Comparison of ENCODE assay signal across 1 cellular context in the genomic region with DNA sequence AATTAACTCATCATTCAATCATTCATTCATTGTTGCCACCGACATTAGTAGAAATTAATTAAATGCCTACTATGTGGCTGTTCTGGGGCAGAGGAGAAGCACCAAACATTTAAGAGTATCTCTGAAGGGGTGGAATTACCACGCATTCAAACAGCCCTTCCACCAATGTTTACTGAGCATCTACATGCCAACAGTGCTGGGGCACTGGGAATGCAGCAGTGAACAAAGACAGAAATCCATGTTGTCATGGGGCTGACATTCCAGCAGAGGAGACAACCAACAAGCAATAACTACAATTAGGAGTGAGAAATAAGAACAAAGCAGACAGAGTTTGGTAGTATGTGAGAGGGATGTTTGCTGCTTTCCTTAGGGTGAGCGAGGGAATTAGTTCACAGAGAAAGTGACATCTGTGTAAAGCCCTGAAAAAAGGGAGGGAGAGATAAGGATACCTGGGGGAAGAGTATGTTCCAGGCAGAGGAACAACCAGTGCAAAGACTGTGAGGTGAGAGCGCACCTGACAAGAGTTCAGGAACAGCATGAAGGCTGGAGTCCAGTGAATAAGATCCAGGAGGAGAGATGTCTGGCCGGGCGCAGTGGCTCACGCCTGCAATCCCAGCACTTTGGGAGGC.
TF ChIP-seq lines count a peak whose summit lies in the region.

No MANE protein-coding gene starts in this region.

TF ChIP-seq in K562, 482 proteins besides CTCF, POLR2A, EP300 and RAD21:
- TF ChIP-seq HNRNPL (IDR thresholded peaks at IDR 0.05; ENCODE audit: low read depth, low read length) (no peak), SMAD3 (CRISPR knock-in tag; conservative IDR thresholded peaks at IDR 0.05) (no peak), PRMT5 (CRISPR knock-in tag; IDR thresholded peaks at IDR 0.05) (no peak), STAT5A (IDR thresholded peaks at IDR 0.05; ENCODE audit: borderline replicate concordance, low read length) (no peak), ZNF75A (CRISPR knock-in tag; IDR thresholded peaks at IDR 0.05) (no peak), TAF7 (tag; IDR thresholded peaks at IDR 0.05) (no peak), KLF10 (CRISPR knock-in tag; IDR thresholded peaks at IDR 0.05) (no peak)
- TF ChIP-seq, protein P1, sequence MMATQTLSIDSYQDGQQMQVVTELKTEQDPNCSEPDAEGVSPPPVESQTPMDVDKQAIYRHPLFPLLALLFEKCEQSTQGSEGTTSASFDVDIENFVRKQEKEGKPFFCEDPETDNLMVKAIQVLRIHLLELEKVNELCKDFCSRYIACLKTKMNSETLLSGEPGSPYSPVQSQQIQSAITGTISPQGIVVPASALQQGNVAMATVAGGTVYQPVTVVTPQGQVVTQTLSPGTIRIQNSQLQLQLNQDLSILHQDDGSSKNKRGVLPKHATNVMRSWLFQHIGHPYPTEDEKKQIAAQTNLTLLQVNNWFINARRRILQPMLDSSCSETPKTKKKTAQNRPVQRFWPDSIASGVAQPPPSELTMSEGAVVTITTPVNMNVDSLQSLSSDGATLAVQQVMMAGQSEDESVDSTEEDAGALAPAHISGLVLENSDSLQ (IDR thresholded peaks at IDR 0.05), result no peak
- TF ChIP-seq, protein P2, sequence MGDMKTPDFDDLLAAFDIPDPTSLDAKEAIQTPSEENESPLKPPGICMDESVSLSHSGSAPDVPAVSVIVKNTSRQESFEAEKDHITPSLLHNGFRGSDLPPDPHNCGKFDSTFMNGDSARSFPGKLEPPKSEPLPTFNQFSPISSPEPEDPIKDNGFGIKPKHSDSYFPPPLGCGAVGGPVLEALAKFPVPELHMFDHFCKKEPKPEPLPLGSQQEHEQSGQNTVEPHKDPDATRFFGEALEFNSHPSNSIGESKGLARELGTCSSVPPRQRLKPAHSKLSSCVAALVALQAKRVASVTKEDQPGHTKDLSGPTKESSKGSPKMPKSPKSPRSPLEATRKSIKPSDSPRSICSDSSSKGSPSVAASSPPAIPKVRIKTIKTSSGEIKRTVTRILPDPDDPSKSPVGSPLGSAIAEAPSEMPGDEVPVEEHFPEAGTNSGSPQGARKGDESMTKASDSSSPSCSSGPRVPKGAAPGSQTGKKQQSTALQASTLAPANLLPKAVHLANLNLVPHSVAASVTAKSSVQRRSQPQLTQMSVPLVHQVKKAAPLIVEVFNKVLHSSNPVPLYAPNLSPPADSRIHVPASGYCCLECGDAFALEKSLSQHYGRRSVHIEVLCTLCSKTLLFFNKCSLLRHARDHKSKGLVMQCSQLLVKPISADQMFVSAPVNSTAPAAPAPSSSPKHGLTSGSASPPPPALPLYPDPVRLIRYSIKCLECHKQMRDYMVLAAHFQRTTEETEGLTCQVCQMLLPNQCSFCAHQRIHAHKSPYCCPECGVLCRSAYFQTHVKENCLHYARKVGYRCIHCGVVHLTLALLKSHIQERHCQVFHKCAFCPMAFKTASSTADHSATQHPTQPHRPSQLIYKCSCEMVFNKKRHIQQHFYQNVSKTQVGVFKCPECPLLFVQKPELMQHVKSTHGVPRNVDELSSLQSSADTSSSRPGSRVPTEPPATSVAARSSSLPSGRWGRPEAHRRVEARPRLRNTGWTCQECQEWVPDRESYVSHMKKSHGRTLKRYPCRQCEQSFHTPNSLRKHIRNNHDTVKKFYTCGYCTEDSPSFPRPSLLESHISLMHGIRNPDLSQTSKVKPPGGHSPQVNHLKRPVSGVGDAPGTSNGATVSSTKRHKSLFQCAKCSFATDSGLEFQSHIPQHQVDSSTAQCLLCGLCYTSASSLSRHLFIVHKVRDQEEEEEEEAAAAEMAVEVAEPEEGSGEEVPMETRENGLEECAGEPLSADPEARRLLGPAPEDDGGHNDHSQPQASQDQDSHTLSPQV (IDR thresholded peaks at IDR 0.05), result no peak
